ENCODE assay signal across 15 cellular contexts in genomic region chr11:86811637-86812321, GRCh38. TPM values are rescaled to one million over a fixed set of nuclear protein-coding genes. Genes with fewer than 3 reads are reported as not detected.
DNase-seq lines count a peak whose midpoint lies in the region; ATAC-seq, FAIRE-seq and TF ChIP-seq lines count a peak whose summit lies in the region.
"Had no signal": no experiment of that assay in that cellular context is flagged by ENCODE, and none has a peak within 500 bp of the region (broad histone marks: within the 10 kb centered on the region; RNA-seq: fewer than 3 reads in every experiment).

No MANE protein-coding gene starts in this region.

- ATAC-seq in activated CD8-positive, alpha-beta T cell treated with anti-CD3 and anti-CD28 coated beads for 36 hours = no peak
- ATAC-seq: activated CD8-positive, alpha-beta memory T cell treated with anti-CD3 and anti-CD28 coated beads, Interleukin-2, amount 10 ng/mL, durations not matched to agents 7 days and 5 days; upper lobe of right lung had no signal

- H3K9me3 Mint-ChIP-seq in neural progenitor cell = no peaks in the 10 kb centered on the region
- no peaks in the 10 kb centered on the region for H3K9me3 Mint-ChIP-seq in activated CD8-positive, alpha-beta T cell treated with anti-CD3 and anti-CD28 coated beads for 36 hours
- no peaks in the 10 kb centered on the region for H3K9me3 Mint-ChIP-seq in endothelial cell (ENCODE audit: unreplicated experiment)
- H3K9me3 Mint-ChIP-seq: nephron had no signal

- intact Hi-C loops in endothelial cell of umbilical vein (cut with micrococcal nuclease) = no loop called here
- intact Hi-C loops in activated CD8-positive, alpha-beta T cell treated with anti-CD3 and anti-CD28 coated beads for 36 hours (cut with micrococcal nuclease) = no loop called here

- H3K4me3 Mint-ChIP-seq in neural progenitor cell = no peak overlapping the region
- H3K4me3 Mint-ChIP-seq in activated CD8-positive, alpha-beta T cell treated with anti-CD3 and anti-CD28 coated beads for 36 hours = no peak overlapping the region
- H3K4me3 Mint-ChIP-seq in endothelial cell (ENCODE audit: unreplicated experiment) = no peak overlapping the region
- H3K4me3 Mint-ChIP-seq: activated CD8-positive, alpha-beta memory T cell treated with anti-CD3 and anti-CD28 coated beads, Interleukin-2, amount 10 ng/mL, durations not matched to agents 7 days and 5 days; nephron had no signal

- H3K36me3 ChIP-seq in MG63 = no peaks in the 10 kb centered on the region
- H3K36me3 ChIP-seq in endothelial cell of umbilical vein (ENCODE audit: control insufficient read depth in 2 of 2, extremely low read depth in 1 of 2, insufficient read depth in 2 of 2, low read length in 2 of 2) = peaks cover 10 to 16% of the 10 kb centered on the region in 2 experiments
- peaks cover 15% of the 10 kb centered on the region for H3K36me3 ChIP-seq in neural progenitor cell
- H3K36me3 ChIP-seq: upper lobe of right lung had no signal

- BruUV-seq in endothelial cell of umbilical vein (replicated peaks; lab: Mats Ljungman, UMichigan) = no TSS peak

- TF ChIP-seq POLR2A in endothelial cell of umbilical vein (IDR thresholded peaks at IDR 0.05; ENCODE audit: low read depth, low read length) = peak; percentile 49

- H2AFZ ChIP-seq in endothelial cell of umbilical vein (ENCODE audit: low read depth, low read length) = no peak overlapping the region
- H2AFZ ChIP-seq in neural progenitor cell (replicated peaks) = no peak overlapping the region

- POLR2A ChIA-PET in endothelial cell of umbilical vein (lab: Charles Lee) = no interaction called here
- POLR2A ChIA-PET in activated CD8-positive, alpha-beta T cell treated with anti-CD3 and anti-CD28 coated beads for 36 hours (lab: Charles Lee) = no interaction called here

- H3K27ac Mint-ChIP-seq in neural progenitor cell (no peak overlapping the region), endothelial cell (ENCODE audit: unreplicated experiment) (no peak overlapping the region)
- no peak overlapping the region for H3K27ac Mint-ChIP-seq in activated CD8-positive, alpha-beta T cell treated with anti-CD3 and anti-CD28 coated beads for 36 hours
- H3K27ac Mint-ChIP-seq: activated CD8-positive, alpha-beta memory T cell treated with anti-CD3 and anti-CD28 coated beads, Interleukin-2, amount 10 ng/mL, durations not matched to agents 7 days and 5 days had no signal

- no peaks in the 10 kb centered on the region for H3K9me1 ChIP-seq in endothelial cell of umbilical vein (replicated peaks; ENCODE audit: control insufficient read depth, extremely low read depth, insufficient read depth, low read length)

- no peak overlapping the region for H3K27ac ChIP-seq in endothelial cell of umbilical vein (ENCODE audit: insufficient read depth, low read depth, low read length)
- H3K27ac ChIP-seq in neural progenitor cell = peak overlapping the region; percentile 42
- H3K27ac ChIP-seq: upper lobe of right lung had no signal

- peak; percentile 59 for DNase-seq in AG08395 (ENCODE audit: low spot score)
- DNase-seq in MG63 = peak; percentile 69
- DNase-seq in endothelial cell of umbilical vein (ENCODE audit: low read depth, low spot score) = peak; percentile 24
- DNase-seq in neural progenitor cell (ENCODE audit: low spot score) = peak; percentile 68
- DNase-seq in activated CD8-positive, alpha-beta T cell treated with anti-CD3 and anti-CD28 coated beads for 36 hours = no peak
- DNase-seq in NK-92 treated with Interleukin-12 subunit alpha and Interleukin-12 subunit beta, amount 100 ng/mL, for 24 hours (lab: John Stamatoyannopoulos, UW) = no peak
- no peak for DNase-seq in endothelial cell (ENCODE audit: low spot score)
- DNase-seq in Kasumi-1 (lab: John Stamatoyannopoulos, UW) = no peak
- DNase-seq: activated CD8-positive, alpha-beta memory T cell treated with anti-CD3 and anti-CD28 coated beads, Interleukin-2, amount 10 ng/mL, durations not matched to agents 7 days and 5 days; aorta; C1 segment of cervical spinal cord; NCI-H526 treated with DMSO at 0.1 percent for 48 hours; stimulated activated CD4-positive, alpha-beta T cell treated with anti-CD3 and anti-CD28 coated beads, Interleukin-4, amount 100 ng/mL, for 4 hours; upper lobe of right lung had no signal

- CTCF ChIA-PET in endothelial cell of umbilical vein (lab: Charles Lee) = interaction anchor here (1.0 kb wide), 1 partner anchor 203 kb away, joined by 4 read pairs; no protein-coding TSS in a partner anchor
- CTCF ChIA-PET in activated CD8-positive, alpha-beta T cell treated with anti-CD3 and anti-CD28 coated beads for 36 hours (lab: Charles Lee) = interaction anchor here (1.6 kb wide), 1 partner anchor 203 kb away, joined by 8 read pairs; no protein-coding TSS in a partner anchor

- peaks cover 2% of the 10 kb centered on the region for H3K27me3 Mint-ChIP-seq in neural progenitor cell (ENCODE audit: insufficient read depth, low read depth)
- peaks cover 29% of the 10 kb centered on the region for H3K27me3 Mint-ChIP-seq in activated CD8-positive, alpha-beta T cell treated with anti-CD3 and anti-CD28 coated beads for 36 hours
- H3K27me3 Mint-ChIP-seq in endothelial cell (ENCODE audit: unreplicated experiment) = peaks cover 5% of the 10 kb centered on the region

- peaks cover 33% of the 10 kb centered on the region for H3F3A ChIP-seq in neural progenitor cell (ENCODE audit: low read depth)

- H3K4me3 ChIP-seq in MG63 (no peak overlapping the region), endothelial cell of umbilical vein (replicated peaks in 1 of 3; ENCODE audit: insufficient read depth in 1 of 3, low read depth in 1 of 3, low read length in 3 of 3) (no peak overlapping the region), neural progenitor cell (no peak overlapping the region)
- H3K4me3 ChIP-seq: upper lobe of right lung had no signal

- no peaks in the 10 kb centered on the region for H3K9me3 ChIP-seq in MG63
- H3K9me3 ChIP-seq in endothelial cell of umbilical vein (replicated peaks; ENCODE audit: control insufficient read depth, insufficient read depth, low read length) = no peaks in the 10 kb centered on the region
- H3K9me3 ChIP-seq in neural progenitor cell (ENCODE audit: low read depth) = no peaks in the 10 kb centered on the region
- H3K9me3 ChIP-seq: upper lobe of right lung had no signal

- dilution Hi-C loops in endothelial cell of umbilical vein (cut with MboI; ENCODE audit: extremely low pct_ligation_motif_present, low sequenced_read_pairs) = no loop called here

- H3K4me1 ChIP-seq in endothelial cell of umbilical vein (ENCODE audit: control insufficient read depth, extremely low read depth, insufficient read depth, low read length) (peaks cover 32% of the 10 kb centered on the region), neural progenitor cell (peaks cover 57% of the 10 kb centered on the region)
- H3K4me1 ChIP-seq: upper lobe of right lung had no signal

- H3K4me1 Mint-ChIP-seq in neural progenitor cell (peaks cover 27% of the 10 kb centered on the region), endothelial cell (ENCODE audit: unreplicated experiment) (peaks cover 8% of the 10 kb centered on the region)
- H3K4me1 Mint-ChIP-seq in activated CD8-positive, alpha-beta T cell treated with anti-CD3 and anti-CD28 coated beads for 36 hours (ENCODE audit: low read depth) = no peaks in the 10 kb centered on the region

- peaks cover 10% of the 10 kb centered on the region for H3K36me3 Mint-ChIP-seq in neural progenitor cell
- no peaks in the 10 kb centered on the region for H3K36me3 Mint-ChIP-seq in activated CD8-positive, alpha-beta T cell treated with anti-CD3 and anti-CD28 coated beads for 36 hours (ENCODE audit: low read depth)
- no peaks in the 10 kb centered on the region for H3K36me3 Mint-ChIP-seq in endothelial cell (ENCODE audit: low read depth, unreplicated experiment)
- H3K36me3 Mint-ChIP-seq: activated CD8-positive, alpha-beta memory T cell treated with anti-CD3 and anti-CD28 coated beads, Interleukin-2, amount 10 ng/mL, durations not matched to agents 7 days and 5 days had no signal

- H4K20me1 ChIP-seq in endothelial cell of umbilical vein (replicated peaks; ENCODE audit: control insufficient read depth, extremely low read depth, insufficient read depth, low read length) (no peaks in the 10 kb centered on the region), neural progenitor cell (ENCODE audit: low read depth) (peaks cover 56% of the 10 kb centered on the region)

- H3K9ac ChIP-seq in endothelial cell of umbilical vein (replicated peaks; ENCODE audit: extremely low read depth, insufficient read depth, low read length) = no peak overlapping the region
- no peak overlapping the region for H3K9ac ChIP-seq in neural progenitor cell

- TF ChIP-seq CTCF in endothelial cell of umbilical vein (IDR thresholded peaks at IDR 0.05; ENCODE audit: extremely low read depth in 1 of 2, insufficient read depth in 1 of 2, low read depth in 1 of 2, low read length in 2 of 2) (no peak), neural progenitor cell (IDR thresholded peaks at IDR 0.05) (no peak), endothelial cell (IDR thresholded peaks at IDR 0.05; ENCODE audit: unreplicated experiment) (no peak)
- TF ChIP-seq CTCF in activated CD8-positive, alpha-beta T cell treated with anti-CD3 and anti-CD28 coated beads for 36 hours (IDR thresholded peaks at IDR 0.05) = no peak

- H3K79me2 ChIP-seq in endothelial cell of umbilical vein (ENCODE audit: control insufficient read depth, insufficient read depth, low read length) (peaks cover 56% of the 10 kb centered on the region), neural progenitor cell (ENCODE audit: low read depth) (peaks cover 67% of the 10 kb centered on the region)

- H3K27me3 ChIP-seq in MG63 (no peaks in the 10 kb centered on the region), endothelial cell of umbilical vein (ENCODE audit: control insufficient read depth in 2 of 2, insufficient read depth in 2 of 2, low read length in 2 of 2) (no peaks in the 10 kb centered on the region), neural progenitor cell (no peaks in the 10 kb centered on the region)
- H3K27me3 ChIP-seq: upper lobe of right lung had no signal

- FAIRE-seq in endothelial cell of umbilical vein (lab: Jason Lieb, UNC) = no peak

- H3K4me2 ChIP-seq in endothelial cell of umbilical vein (ENCODE audit: insufficient read depth, low read length) (no peak overlapping the region), neural progenitor cell (peak overlapping the region; percentile 48)

RNA-seq across cellular contexts. Expression of gene PRSS23, which starts 11.4 kb away (rescaled TPM):
- total RNA-seq in MG63 (2014; rRNA removed; shearing (Covaris generic); ENCODE audit: low replicate concordance) = 19.9 and 37.4 TPM in 2 replicates
- total RNA-seq in endothelial cell of umbilical vein (240 and 278 TPM in 2 replicates), neural progenitor cell (ENCODE audit: low replicate concordance) (266 and 282 TPM in 2 replicates), endothelial cell (ENCODE audit: unreplicated experiment) (4.8 TPM)
- polyA plus RNA-seq in endothelial cell of umbilical vein = 146 and 161 TPM in 2 replicates
- 203 and 208 TPM in 2 replicates for polyA plus RNA-seq in endothelial cell of umbilical vein (2011; cell fraction: cytosol; rRNA removed)
- polyA plus RNA-seq in endothelial cell of umbilical vein (2011; cell fraction: nucleus; rRNA removed) = 125 and 127 TPM in 2 replicates
- polyA plus RNA-seq in endothelial cell of umbilical vein (2012) = 434 and 459 TPM in 2 replicates
- polyA minus RNA-seq in endothelial cell of umbilical vein = 298 and 340 TPM in 2 replicates
- polyA minus RNA-seq in endothelial cell of umbilical vein (2011; cell fraction: cytosol; rRNA and poly(A)+ RNA removed) = 250 TPM
- polyA minus RNA-seq in endothelial cell of umbilical vein (2011; cell fraction: nucleus; rRNA and poly(A)+ RNA removed) = 104 and 133 TPM in 2 replicates
- 1 to 10 TPM; 1.4 to 2.3 TPM for total RNA-seq in activated CD8-positive, alpha-beta T cell treated with anti-CD3 and anti-CD28 coated beads for 36 hours

Comparison
In these comparisons a context has a peak if more than half of its experiments do, and no peak if none do; other contexts are left out.
1. DNase-seq: peak in AG08395 (single experiment), MG63 (single experiment), endothelial cell of umbilical vein (single experiment) and neural progenitor cell (single experiment); none in activated CD8-positive, alpha-beta T cell treated with anti-CD3 and anti-CD28 coated beads for 36 hours (single experiment), NK-92 treated with Interleukin-12 subunit alpha and Interleukin-12 subunit beta, amount 100 ng/mL, for 24 hours (single experiment), endothelial cell (single experiment) and Kasumi-1 (0 of 2).